In genomic region chr14:47490766-47491165, GRCh38 we compare ENCODE assay signal across 20 cellular contexts.
DNase-seq lines count a peak whose midpoint lies in the region; ATAC-seq and TF ChIP-seq lines count a peak whose summit lies in the region.
"Had no signal": no experiment of that assay in that cellular context is flagged by ENCODE, and none has a peak within 500 bp of the region (broad histone marks: within the 10 kb centered on the region; RNA-seq: fewer than 3 reads in every experiment).

No MANE protein-coding gene starts in this region.

- H3K27ac ChIP-seq in OCI-LY3 (ENCODE audit: low read length) = no peak overlapping the region
- peak overlapping the region in 2 of 3 donors; percentile 48 to 76 for H3K27ac ChIP-seq in right lobe of liver
- H3K27ac ChIP-seq: BLaER1, C4-2B, GM23248 had no signal

- H3K36me3 ChIP-seq in OCI-LY3 (replicated peaks; ENCODE audit: low read depth, low read length) (no peaks in the 10 kb centered on the region), right lobe of liver (no peaks in the 10 kb centered on the region)
- H3K36me3 ChIP-seq: BLaER1 had no signal

- H3K9ac ChIP-seq in OCI-LY3 (ENCODE audit: low read length) = no peak overlapping the region
- H3K9ac ChIP-seq: BLaER1, GM23248 had no signal

- H3K4me3 ChIP-seq in OCI-LY3 (ENCODE audit: low read length) = no peak overlapping the region
- H3K4me3 ChIP-seq in right lobe of liver = peak overlapping the region in 2 of 3 donors; percentile 9 to 19
- H3K4me3 ChIP-seq: BLaER1, GM12878, GM23248 had no signal

- intact Hi-C loops in right lobe of liver (cut with DNase I) (no loop called here), posterior cingulate gyrus (cut with DNase I) (no loop called here)

- no peak for TF ChIP-seq POLR2A in right lobe of liver (IDR thresholded peaks at IDR 0.05)

- H3K27ac Mint-ChIP-seq in stimulated activated naive CD8-positive, alpha-beta T cell treated with anti-CD3 and anti-CD28 coated beads, Interleukin-15, amount 100 ng/mL, for 72 hours = no peak overlapping the region
- H3K27ac Mint-ChIP-seq: B cell; CD4-positive, CD25-positive, alpha-beta regulatory T cell; CD8-positive, alpha-beta T cell had no signal

- H4K20me1 ChIP-seq in OCI-LY3 (ENCODE audit: insufficient read depth, low read length) = no peaks in the 10 kb centered on the region
- H4K20me1 ChIP-seq: BLaER1 had no signal

- H2AFZ ChIP-seq in OCI-LY3 (ENCODE audit: low read depth, low read length) = peak overlapping the region; percentile 61; the same call in 1 of the 2 replicates
- H2AFZ ChIP-seq: GM23248 had no signal

- no peaks in the 10 kb centered on the region for H3K27me3 Mint-ChIP-seq in stimulated activated naive CD8-positive, alpha-beta T cell treated with anti-CD3 and anti-CD28 coated beads, Interleukin-15, amount 100 ng/mL, for 72 hours
- H3K27me3 Mint-ChIP-seq: B cell; CD4-positive, CD25-positive, alpha-beta regulatory T cell had no signal

- no peaks in the 10 kb centered on the region for H3K79me2 ChIP-seq in OCI-LY3 (ENCODE audit: low read length)

- no peak overlapping the region for H3K4me3 Mint-ChIP-seq in stimulated activated naive CD8-positive, alpha-beta T cell treated with anti-CD3 and anti-CD28 coated beads, Interleukin-15, amount 100 ng/mL, for 72 hours
- H3K4me3 Mint-ChIP-seq: B cell; CD4-positive, CD25-positive, alpha-beta regulatory T cell; CD8-positive, alpha-beta T cell had no signal

- no peaks in the 10 kb centered on the region for H3K9me3 Mint-ChIP-seq in stimulated activated naive CD8-positive, alpha-beta T cell treated with anti-CD3 and anti-CD28 coated beads, Interleukin-15, amount 100 ng/mL, for 72 hours

- peak; percentile 97 for ATAC-seq in left lobe of liver
- peak; percentile 95 to 99 (median 98) for ATAC-seq in right lobe of liver
- ATAC-seq in stimulated activated naive CD8-positive, alpha-beta T cell treated with anti-CD3 and anti-CD28 coated beads, Interleukin-15, amount 100 ng/mL, for 72 hours = no peak
- ATAC-seq: CD8-positive, alpha-beta T cell; GM12878 had no signal

- DNase-seq in HT1080 (ENCODE audit: low read depth) (peak; percentile 28), left lobe of liver (ENCODE audit: low spot score) (no peak), right lobe of liver (no peak), posterior cingulate gyrus (no peak)
- no peak for DNase-seq in stimulated activated naive CD8-positive, alpha-beta T cell treated with anti-CD3 and anti-CD28 coated beads, Interleukin-15, amount 100 ng/mL, for 72 hours
- DNase-seq in stimulated activated CD4-positive, alpha-beta T cell treated with anti-CD3 and anti-CD28 coated beads, Interleukin-12 subunit alpha, Interleukin-12 subunit beta, amount 100 ng/mL, for 4 hours = no peak
- DNase-seq: CD4-positive, CD25-positive, alpha-beta regulatory T cell; CD8-positive, alpha-beta T cell; DMS 273 treated with DMSO at 0.1 percent for 48 hours; DMS79; EL; GDM1; GM23248; H7; HCEC 1CT had no signal

- H3K27me3 ChIP-seq in OCI-LY3 (ENCODE audit: low read depth, low read length) = no peaks in the 10 kb centered on the region
- no peaks in the 10 kb centered on the region for H3K27me3 ChIP-seq in right lobe of liver
- H3K27me3 ChIP-seq: BLaER1 had no signal

- no peaks in the 10 kb centered on the region for H3K4me1 Mint-ChIP-seq in stimulated activated naive CD8-positive, alpha-beta T cell treated with anti-CD3 and anti-CD28 coated beads, Interleukin-15, amount 100 ng/mL, for 72 hours
- H3K4me1 Mint-ChIP-seq: B cell; CD4-positive, CD25-positive, alpha-beta regulatory T cell had no signal

- H3K9me3 ChIP-seq in OCI-LY3 (ENCODE audit: insufficient read depth, low read length) (peaks cover 7% of the 10 kb centered on the region; the same call in 1 of the 2 replicates), right lobe of liver (no peaks in the 10 kb centered on the region)

- H3K4me2 ChIP-seq in OCI-LY3 (ENCODE audit: low read length) = 0 out of 2 replicates have a peak overlapping the region, but pooled peaks have one; percentile 11
- H3K4me2 ChIP-seq: BLaER1 had no signal

- 42% methylated on average over 4 of the region's 4 CpGs for WGBS in right lobe of liver (ENCODE audit: insufficient coverage, low coverage, low lambda C conversion rate, missing lambda C conversion rate)

- H3K4me1 ChIP-seq in OCI-LY3 (ENCODE audit: low read length) (0 out of 2 replicates have a peak, but pooled peaks cover 4% of the 10 kb centered on the region), right lobe of liver (no peaks in the 10 kb centered on the region)
- H3K4me1 ChIP-seq: BLaER1 had no signal

- TF ChIP-seq CTCF in OCI-LY3 (IDR thresholded peaks at IDR 0.05; ENCODE audit: low read depth, low read length) (no peak), right lobe of liver (IDR thresholded peaks at IDR 0.05) (no peak)
